ENCODE assay signal across 31 cellular contexts in the genomic region with DNA sequence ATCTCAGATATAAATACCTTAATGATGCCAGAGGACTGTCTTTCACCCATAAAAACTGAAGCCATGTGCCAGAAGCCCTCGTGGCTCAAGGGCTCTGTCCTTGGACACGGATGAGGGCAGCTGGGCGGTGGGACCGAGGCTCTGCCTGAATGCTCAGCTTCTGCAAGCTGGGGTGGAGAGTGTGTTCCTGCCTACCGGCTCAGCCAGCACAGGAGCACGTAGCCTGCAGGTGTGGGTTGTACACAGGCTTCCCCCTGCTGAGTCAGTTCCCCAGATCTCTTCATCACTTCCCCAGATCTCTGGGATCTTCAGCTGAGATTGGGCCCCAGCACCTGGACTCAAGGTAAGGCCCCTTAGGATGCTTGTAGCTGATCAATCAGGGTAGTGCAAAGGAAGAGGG. TPM values are rescaled to one million over a fixed set of nuclear protein-coding genes. Genes with fewer than 3 reads are reported as not detected.
DNase-seq lines count a peak whose midpoint lies in the region; ATAC-seq and TF ChIP-seq lines count a peak whose summit lies in the region.
"Had no signal": no experiment of that assay in that cellular context is flagged by ENCODE, and none has a peak within 500 bp of the region (broad histone marks: within the 10 kb centered on the region; RNA-seq: fewer than 3 reads in every experiment).

No MANE protein-coding gene starts in this region.

- peak overlapping the region; percentile 92 for H2AK5ac ChIP-seq in mesenchymal stem cell (ENCODE audit: low read length, severe bottlenecking)

- H3K4me1 Mint-ChIP-seq in activated CD8-positive, alpha-beta T cell treated with anti-CD3 and anti-CD28 coated beads for 36 hours (ENCODE audit: low read depth) = peaks cover 21% of the 10 kb centered on the region
- peaks cover 40% of the 10 kb centered on the region for H3K4me1 Mint-ChIP-seq in osteocyte (ENCODE audit: unreplicated experiment)
- H3K4me1 Mint-ChIP-seq: activated CD4-positive, alpha-beta memory T cell treated with anti-CD3 and anti-CD28 coated beads, Interleukin-2, amount 10 ng/mL, durations not matched to agents 7 days and 5 days; immature natural killer cell had no signal

- no peak overlapping the region for H4K8ac ChIP-seq in mesenchymal stem cell (ENCODE audit: low read length)

- H4K20me1 ChIP-seq in Karpas-422 (ENCODE audit: insufficient read depth, low read depth, low read length) = no peaks in the 10 kb centered on the region
- H4K20me1 ChIP-seq: BLaER1 had no signal

- 91% methylated on average over 6 of the region's 6 CpGs for WGBS in mesenchymal stem cell
- WGBS in stomach, 5 donors = 32 to 59% (median 55%) methylated on average over 6 of the region's 6 CpGs

- H3K4me1 ChIP-seq in Karpas-422 (ENCODE audit: low read length) (no peaks in the 10 kb centered on the region), mesenchymal stem cell (ENCODE audit: control insufficient read depth, insufficient read depth, low read depth, low read length) (peaks cover 7% of the 10 kb centered on the region), stomach (peaks cover 9 to 49% (median 14%) of the 10 kb centered on the region in 4 donors)
- H3K4me1 ChIP-seq: breast epithelium, gastrocnemius medialis had no signal

- H3K9me3 Mint-ChIP-seq in activated CD8-positive, alpha-beta T cell treated with anti-CD3 and anti-CD28 coated beads for 36 hours = no peaks in the 10 kb centered on the region
- H3K9me3 Mint-ChIP-seq in osteocyte (ENCODE audit: unreplicated experiment) = no peaks in the 10 kb centered on the region
- H3K9me3 Mint-ChIP-seq: activated CD4-positive, alpha-beta memory T cell treated with anti-CD3 and anti-CD28 coated beads, Interleukin-2, amount 10 ng/mL, durations not matched to agents 7 days and 5 days; immature natural killer cell; nephron had no signal

- TF ChIP-seq POLR2A in stomach (IDR thresholded peaks at IDR 0.05) = no peak

- H3K18ac ChIP-seq in mesenchymal stem cell (ENCODE audit: low read depth in 1 of 2, low read length in 2 of 2) = peak overlapping the region in 1 of 2 experiments; percentile 50

- no peak overlapping the region for H3K27ac Mint-ChIP-seq in activated CD8-positive, alpha-beta T cell treated with anti-CD3 and anti-CD28 coated beads for 36 hours
- no peak overlapping the region for H3K27ac Mint-ChIP-seq in osteocyte (ENCODE audit: unreplicated experiment)
- H3K27ac Mint-ChIP-seq: activated CD4-positive, alpha-beta memory T cell treated with anti-CD3 and anti-CD28 coated beads, Interleukin-2, amount 10 ng/mL, durations not matched to agents 7 days and 5 days; activated naive CD4-positive, alpha-beta T cell treated with anti-CD3 and anti-CD28 coated beads, Interleukin-2, amount 50 U/mL, for 72 hours; immature natural killer cell had no signal

- H3K79me2 ChIP-seq in Karpas-422 (ENCODE audit: low read length) = no peaks in the 10 kb centered on the region

- ATAC-seq in activated CD8-positive, alpha-beta T cell treated with anti-CD3 and anti-CD28 coated beads for 36 hours = no peak
- ATAC-seq: activated naive CD4-positive, alpha-beta T cell treated with anti-CD3 and anti-CD28 coated beads, Interleukin-2, amount 50 U/mL, for 72 hours; gastrocnemius medialis; right cardiac atrium had no signal

- peak overlapping the region; percentile 36 for H4K91ac ChIP-seq in mesenchymal stem cell (ENCODE audit: low read length)

- no peaks in the 10 kb centered on the region for H3K27me3 Mint-ChIP-seq in activated CD8-positive, alpha-beta T cell treated with anti-CD3 and anti-CD28 coated beads for 36 hours
- no peaks in the 10 kb centered on the region for H3K27me3 Mint-ChIP-seq in osteocyte (ENCODE audit: unreplicated experiment)

- H2BK12ac ChIP-seq in mesenchymal stem cell (ENCODE audit: low read length in 2 of 2) = peak overlapping the region in 1 of 2 experiments; percentile 64

- no peak for TF ChIP-seq CTCF in epithelial cell of proximal tubule (conservative IDR thresholded peaks at IDR 0.05; ENCODE audit: low read depth, low read length)
- TF ChIP-seq CTCF in activated CD8-positive, alpha-beta T cell treated with anti-CD3 and anti-CD28 coated beads for 36 hours (IDR thresholded peaks at IDR 0.05) = no peak
- no peak for TF ChIP-seq CTCF in stomach (IDR thresholded peaks at IDR 0.05)
- no peak for TF ChIP-seq CTCF in osteocyte (IDR thresholded peaks at IDR 0.05)

- H3K9me2 ChIP-seq in Karpas-422 (replicated peaks; ENCODE audit: insufficient read depth, low read length) = no peaks in the 10 kb centered on the region

- intact Hi-C loops in activated CD8-positive, alpha-beta T cell treated with anti-CD3 and anti-CD28 coated beads for 36 hours (cut with micrococcal nuclease) = no loop called here
- intact Hi-C loops in stomach (cut with DNase I; ENCODE audit: low total_unique reads) = no loop called here

- no peak overlapping the region for H3K14ac ChIP-seq in mesenchymal stem cell (ENCODE audit: low read length in 2 of 2)

- H3K4me3 ChIP-seq in Karpas-422 (ENCODE audit: low read length) (no peak overlapping the region), epithelial cell of proximal tubule (ENCODE audit: low read depth, low read length) (peak overlapping the region; percentile 60), mesenchymal stem cell (ENCODE audit: insufficient read depth in 1 of 2, low read depth in 1 of 2, low read length in 2 of 2) (no peak overlapping the region), stomach (no peak overlapping the region)
- H3K4me3 ChIP-seq: BLaER1, breast epithelium, coronary artery, gastrocnemius medialis had no signal

- no peaks in the 10 kb centered on the region for H3K79me1 ChIP-seq in mesenchymal stem cell (replicated peaks; ENCODE audit: low read length, poor library complexity, severe bottlenecking)

- H3K27me3 ChIP-seq in Karpas-422 (ENCODE audit: low read length) (no peaks in the 10 kb centered on the region), mesenchymal stem cell (ENCODE audit: control insufficient read depth in 1 of 2, insufficient read depth in 1 of 2, low read length in 2 of 2) (no peaks in the 10 kb centered on the region), stomach (no peaks in the 10 kb centered on the region)
- H3K27me3 ChIP-seq: BLaER1, breast epithelium, gastrocnemius medialis had no signal

- CTCF ChIA-PET in activated CD8-positive, alpha-beta T cell treated with anti-CD3 and anti-CD28 coated beads for 36 hours (lab: Charles Lee) = interaction anchor here (2.2 kb wide), 1 partner anchor 80 kb away, joined by 7 read pairs; no protein-coding TSS in a partner anchor

- H2BK15ac ChIP-seq in mesenchymal stem cell (ENCODE audit: low read depth, poor library complexity, severe bottlenecking) = no peak overlapping the region

- no peak overlapping the region for H2BK5ac ChIP-seq in mesenchymal stem cell (ENCODE audit: low read depth, low read length, poor library complexity, severe bottlenecking)

- H2BK120ac ChIP-seq in mesenchymal stem cell (ENCODE audit: low read depth, low read length) = no peak overlapping the region

- DNase-seq in COLO668 (lab: John Stamatoyannopoulos, UW; ENCODE audit: unreplicated experiment) (peak; percentile 38), Karpas-422 (peak; percentile 22), epithelial cell of proximal tubule (ENCODE audit: low read depth) (no peak), mesenchymal stem cell (no peak), stomach (no peak), KG1 (lab: John Stamatoyannopoulos, UW) (no peak), osteocyte (ENCODE audit: extremely low spot score, unreplicated experiment) (no peak)
- DNase-seq in activated CD8-positive, alpha-beta T cell treated with anti-CD3 and anti-CD28 coated beads for 36 hours = no peak
- DNase-seq: activated CD4-positive, alpha-beta memory T cell treated with anti-CD3 and anti-CD28 coated beads, Interleukin-2, amount 10 ng/mL, durations not matched to agents 7 days and 5 days; activated CD4-positive, CD25-positive, alpha-beta regulatory T cell; DMS79; effector memory CD4-positive, alpha-beta T cell; gastrocnemius medialis; GDM1; hypothalamus; immature natural killer cell; Kasumi-1; NCI-H187; NCI-H2171; NCI-H524 treated with DMSO at 0.1 percent for 48 hours; right cardiac atrium; stimulated activated CD4-positive, alpha-beta T cell treated with anti-CD3 and anti-CD28 coated beads, Interleukin-12 subunit alpha, Interleukin-12 subunit beta, amount 100 ng/mL, for 4 hours; stimulated activated CD4-positive, alpha-beta T cell treated with anti-CD3 and anti-CD28 coated beads, Interleukin-4, amount 100 ng/mL, for 1 hour; T-helper 1 cell had no signal

- H3K9ac ChIP-seq in Karpas-422 (ENCODE audit: low read length) (no peak overlapping the region), mesenchymal stem cell (ENCODE audit: low read length) (no peak overlapping the region)
- H3K9ac ChIP-seq: BLaER1 had no signal

- H3K36me3 Mint-ChIP-seq in activated CD8-positive, alpha-beta T cell treated with anti-CD3 and anti-CD28 coated beads for 36 hours (ENCODE audit: low read depth) = no peaks in the 10 kb centered on the region
- H3K36me3 Mint-ChIP-seq in osteocyte (ENCODE audit: unreplicated experiment) = no peaks in the 10 kb centered on the region
- H3K36me3 Mint-ChIP-seq: activated naive CD4-positive, alpha-beta T cell treated with anti-CD3 and anti-CD28 coated beads, Interleukin-2, amount 50 U/mL, for 72 hours; immature natural killer cell had no signal

- H3K27ac ChIP-seq in Karpas-422 (ENCODE audit: low read length) (no peak overlapping the region), mesenchymal stem cell (ENCODE audit: low read length, poor library complexity, severe bottlenecking) (no peak overlapping the region), stomach (peak overlapping the region in 1 of 5 donors; percentile 10)
- H3K27ac ChIP-seq: BLaER1, breast epithelium, coronary artery, gastrocnemius medialis, HL-60 had no signal

- no peak overlapping the region for H2AFZ ChIP-seq in Karpas-422 (ENCODE audit: low read length)
- no peak overlapping the region for H2AFZ ChIP-seq in mesenchymal stem cell (ENCODE audit: low read depth, low read length)

- H3K23ac ChIP-seq in mesenchymal stem cell (ENCODE audit: low read length in 2 of 2) = no peak overlapping the region

- H3K9me3 ChIP-seq in Karpas-422 (ENCODE audit: low read length) = no peaks in the 10 kb centered on the region
- H3K9me3 ChIP-seq in mesenchymal stem cell (ENCODE audit: control insufficient read depth, low read length) = no peaks in the 10 kb centered on the region
- H3K9me3 ChIP-seq in stomach = no peaks in the 10 kb centered on the region
- H3K9me3 ChIP-seq: BLaER1, breast epithelium, gastrocnemius medialis had no signal

- no peak overlapping the region for H3K4me2 ChIP-seq in Karpas-422 (ENCODE audit: low read depth, low read length, poor library complexity, severe bottlenecking)
- H3K4me2 ChIP-seq in mesenchymal stem cell (ENCODE audit: low read length, poor library complexity, severe bottlenecking) = no peak overlapping the region
- H3K4me2 ChIP-seq: BLaER1 had no signal

- H3K36me3 ChIP-seq in Karpas-422 (ENCODE audit: insufficient read depth, low read length) (no peaks in the 10 kb centered on the region), mesenchymal stem cell (ENCODE audit: control insufficient read depth in 1 of 2, insufficient read depth in 2 of 2, low read depth in 1 of 2, low read length in 2 of 2) (peaks cover 0 to 8% of the 10 kb centered on the region in 2 experiments), stomach (no peaks in the 10 kb centered on the region)
- H3K36me3 ChIP-seq: BLaER1, breast epithelium, gastrocnemius medialis had no signal

- POLR2A ChIA-PET in activated CD8-positive, alpha-beta T cell treated with anti-CD3 and anti-CD28 coated beads for 36 hours (lab: Charles Lee) = no interaction called here

- H3K4ac ChIP-seq in mesenchymal stem cell (ENCODE audit: low read depth in 1 of 2, low read length in 2 of 2) = peak overlapping the region in 1 of 2 experiments; percentile 3

- no peak overlapping the region for H3K4me3 Mint-ChIP-seq in activated CD8-positive, alpha-beta T cell treated with anti-CD3 and anti-CD28 coated beads for 36 hours
- H3K4me3 Mint-ChIP-seq in osteocyte (ENCODE audit: unreplicated experiment) = no peak overlapping the region
- H3K4me3 Mint-ChIP-seq: activated CD4-positive, alpha-beta memory T cell treated with anti-CD3 and anti-CD28 coated beads, Interleukin-2, amount 10 ng/mL, durations not matched to agents 7 days and 5 days; immature natural killer cell had no signal

- TF ChIP-seq EP300 in stomach (IDR thresholded peaks at IDR 0.05) = no peak

RNA-seq across cellular contexts. Expression of gene KCNJ15, which starts 15.4 kb away (rescaled TPM):
- not detected in 2 replicates for total RNA-seq in Karpas-422 (2014; rRNA removed; shearing (Covaris generic); ENCODE audit: low replicate concordance)
- total RNA-seq in epithelial cell of proximal tubule (38.9 and 40.8 TPM in 2 replicates), stomach (10 to 100 TPM in 3 of 5 donors, 1 to 10 TPM in 1, not detected in 1; 5.3 to 38.4 (median 20.7) TPM), osteocyte (0.34 and 0.51 TPM in 2 replicates)
- 0.99 TPM for polyA plus RNA-seq in mesenchymal stem cell (2013, experiment 1 of 2)
- polyA plus RNA-seq in mesenchymal stem cell (2013, experiment 2 of 2) = 1.00 TPM
- under 1 TPM in 1 of 2 experiments, not detected in 1; 0.43 TPM for total RNA-seq in activated CD8-positive, alpha-beta T cell treated with anti-CD3 and anti-CD28 coated beads for 36 hours
- polyA plus RNA-seq in stomach = 1 to 10 TPM; 3.5 to 7.3 (median 3.9) TPM
- total RNA-seq: activated CD4-positive, alpha-beta memory T cell treated with anti-CD3 and anti-CD28 coated beads, Interleukin-2, amount 10 ng/mL, durations not matched to agents 7 days and 5 days; SK-MEL-5 had no signal
- polyA plus RNA-seq: immature natural killer cell had no signal

Comparison
In these comparisons a context has a peak if more than half of its experiments do, and no peak if none do; other contexts are left out.
1. DNase-seq: peak in COLO668 (single experiment) and Karpas-422 (single experiment); none in epithelial cell of proximal tubule (single experiment), mesenchymal stem cell (single experiment), activated CD8-positive, alpha-beta T cell treated with anti-CD3 and anti-CD28 coated beads for 36 hours (single experiment), stomach (single experiment), KG1 (single experiment) and osteocyte (single experiment).